In genomic region chr10:23192396-23192740, GRCh38 we compare ENCODE assay signal across 1 cellular context.
TF ChIP-seq lines count a peak whose summit lies in the region.

No MANE protein-coding gene starts in this region.

TF ChIP-seq in SK-N-SH, 30 proteins besides CTCF, POLR2A, EP300 and RAD21 (continued from another document):
- TF ChIP-seq, protein P1, sequence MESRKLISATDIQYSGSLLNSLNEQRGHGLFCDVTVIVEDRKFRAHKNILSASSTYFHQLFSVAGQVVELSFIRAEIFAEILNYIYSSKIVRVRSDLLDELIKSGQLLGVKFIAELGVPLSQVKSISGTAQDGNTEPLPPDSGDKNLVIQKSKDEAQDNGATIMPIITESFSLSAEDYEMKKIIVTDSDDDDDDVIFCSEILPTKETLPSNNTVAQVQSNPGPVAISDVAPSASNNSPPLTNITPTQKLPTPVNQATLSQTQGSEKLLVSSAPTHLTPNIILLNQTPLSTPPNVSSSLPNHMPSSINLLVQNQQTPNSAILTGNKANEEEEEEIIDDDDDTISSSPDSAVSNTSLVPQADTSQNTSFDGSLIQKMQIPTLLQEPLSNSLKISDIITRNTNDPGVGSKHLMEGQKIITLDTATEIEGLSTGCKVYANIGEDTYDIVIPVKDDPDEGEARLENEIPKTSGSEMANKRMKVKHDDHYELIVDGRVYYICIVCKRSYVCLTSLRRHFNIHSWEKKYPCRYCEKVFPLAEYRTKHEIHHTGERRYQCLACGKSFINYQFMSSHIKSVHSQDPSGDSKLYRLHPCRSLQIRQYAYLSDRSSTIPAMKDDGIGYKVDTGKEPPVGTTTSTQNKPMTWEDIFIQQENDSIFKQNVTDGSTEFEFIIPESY (IDR thresholded peaks at IDR 0.05; ENCODE audit: borderline replicate concordance, low read depth) = no peak
